18 cellular contexts compared by ENCODE assay signal in the genomic region with DNA sequence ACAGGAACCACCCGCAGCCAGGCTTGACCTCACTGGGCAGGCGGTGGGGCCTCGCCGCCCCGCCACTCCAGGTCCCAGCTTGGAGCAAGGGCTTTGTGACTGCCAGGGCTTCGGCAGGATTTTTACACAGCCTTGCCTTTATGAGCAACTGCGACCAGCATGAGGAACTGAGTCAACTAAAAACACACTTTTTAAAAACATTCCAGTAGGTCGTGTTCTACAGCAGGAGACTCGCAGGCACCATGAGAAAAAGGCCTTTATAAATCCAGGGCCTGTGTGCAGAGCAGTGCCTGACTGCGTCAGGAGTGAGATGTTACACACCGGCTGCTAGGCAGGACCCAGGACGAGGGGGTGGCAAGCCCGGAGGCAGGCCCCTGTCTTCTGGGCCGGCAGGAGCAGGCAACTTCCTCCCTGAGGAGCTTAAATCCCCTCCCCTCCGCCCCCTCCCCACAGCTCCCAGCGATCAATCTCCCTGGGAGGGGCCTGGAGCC.
DNase-seq lines count a peak whose midpoint lies in the region; ATAC-seq lines count a peak whose summit lies in the region.
"Had no signal": no experiment of that assay in that cellular context is flagged by ENCODE, and none has a peak within 500 bp of the region (broad histone marks: within the 10 kb centered on the region; RNA-seq: fewer than 3 reads in every experiment).

No MANE protein-coding gene starts in this region.

- no peaks in the 10 kb centered on the region for H3K36me3 ChIP-seq in iPS-20b (ENCODE audit: insufficient read depth, low read depth, low read length)
- H3K36me3 ChIP-seq in trophoblast cell (ENCODE audit: control insufficient read depth in 1 of 2, insufficient read depth in 2 of 2, low read length in 2 of 2), result no peaks in the 10 kb centered on the region
- H3K36me3 ChIP-seq: breast epithelium, thoracic aorta had no signal

- H2AK5ac ChIP-seq in trophoblast cell (ENCODE audit: low read length), result no peak overlapping the region

- H3K79me1 ChIP-seq in trophoblast cell (ENCODE audit: low read length), result no peaks in the 10 kb centered on the region

- H4K8ac ChIP-seq in trophoblast cell (ENCODE audit: low read depth, low read length), result no peak overlapping the region

- DNase-seq in ELF-1 (ENCODE audit: low read depth, low spot score) (peak; percentile 90), astrocyte of the hippocampus (ENCODE audit: low read depth, low spot score) (peak; percentile 22), trophoblast cell (no peak), cerebellum (ENCODE audit: low spot score) (no peak), DMS 273 (lab: John Stamatoyannopoulos, UW; ENCODE audit: unreplicated experiment) (no peak)
- DNase-seq: activated CD4-positive, CD25-positive, alpha-beta regulatory T cell; activated naive CD4-positive, alpha-beta T cell treated with Interleukin-2 at 50 U/mL for 16 hours; Caco-2; GF-D8; kidney; NCI-H146; stimulated activated CD4-positive, alpha-beta T cell treated with anti-CD3 and anti-CD28 coated beads, Interleukin-2, amount 100 ng/mL, for 24 hours had no signal

- H3K4ac ChIP-seq in trophoblast cell (ENCODE audit: low read depth, low read length), result no peak overlapping the region

- H2BK12ac ChIP-seq in trophoblast cell (ENCODE audit: low read length), result no peak overlapping the region

- WGBS in trophoblast cell (ENCODE audit: extremely low coverage, insufficient coverage, insufficient read length), result no CpG with 5 or more reads among the region's 16 CpGs

- H3K4me3 ChIP-seq in iPS-20b (ENCODE audit: low read length) (peak overlapping the region; percentile 20; the same call in 1 of the 2 replicates), trophoblast cell (ENCODE audit: low read depth, low read length) (no peak overlapping the region)
- H3K4me3 ChIP-seq: thoracic aorta had no signal

- H3K9me3 ChIP-seq in iPS-20b (ENCODE audit: insufficient read depth, low read depth, low read length) (no peaks in the 10 kb centered on the region), trophoblast cell (ENCODE audit: insufficient read depth, low read depth, low read length) (peaks cover 8% of the 10 kb centered on the region)
- H3K9me3 ChIP-seq: breast epithelium, Caco-2, thoracic aorta had no signal

- H2BK120ac ChIP-seq in trophoblast cell (ENCODE audit: insufficient read depth, low read length, poor library complexity), result no peak overlapping the region

- no peaks in the 10 kb centered on the region for H3K79me2 ChIP-seq in trophoblast cell (ENCODE audit: control insufficient read depth, insufficient read depth, low read length, poor library complexity)

- H4K91ac ChIP-seq in trophoblast cell (ENCODE audit: low read depth, low read length), result no peak overlapping the region

- H3K27me3 ChIP-seq in iPS-20b (ENCODE audit: insufficient read depth, low read length), result no peaks in the 10 kb centered on the region
- H3K27me3 ChIP-seq in trophoblast cell (ENCODE audit: insufficient read depth, low read length), result no peaks in the 10 kb centered on the region
- H3K27me3 ChIP-seq: breast epithelium had no signal

- ATAC-seq in GM19455 (IDR thresholded peaks at IDR 0.05; ENCODE audit: unreplicated experiment), result no peak
- no peak for ATAC-seq in GM19035 (IDR thresholded peaks at IDR 0.05; ENCODE audit: unreplicated experiment)
- ATAC-seq: Panc1 had no signal

- H4K12ac ChIP-seq in trophoblast cell (ENCODE audit: low read depth, low read length), result no peak overlapping the region

- H3K18ac ChIP-seq in trophoblast cell (ENCODE audit: low read length), result no peak overlapping the region

- H3K14ac ChIP-seq in trophoblast cell (ENCODE audit: low read length), result no peak overlapping the region

- no peak overlapping the region for H2AFZ ChIP-seq in trophoblast cell (ENCODE audit: insufficient read depth, low read length, poor library complexity)

- H3K27ac ChIP-seq in iPS-20b (ENCODE audit: low read length) (peak overlapping the region; percentile 27), trophoblast cell (ENCODE audit: low read depth, low read length) (peak overlapping the region; percentile 25)
- H3K27ac ChIP-seq: thoracic aorta had no signal

- H3K9ac ChIP-seq in iPS-20b (ENCODE audit: low read depth, low read length), result peak overlapping the region; percentile 10; the same call in 1 of the 2 replicates
- no peak overlapping the region for H3K9ac ChIP-seq in trophoblast cell (ENCODE audit: low read length)

- H3K4me2 ChIP-seq in trophoblast cell (ENCODE audit: low read length), result no peak overlapping the region

- H3K23ac ChIP-seq in trophoblast cell (ENCODE audit: low read length), result no peak overlapping the region

- H2BK5ac ChIP-seq in trophoblast cell (ENCODE audit: low read depth, low read length, poor library complexity), result no peak overlapping the region

- peaks cover 16% of the 10 kb centered on the region; the same call in 1 of the 2 replicates for H3K4me1 ChIP-seq in iPS-20b (ENCODE audit: insufficient read depth, low read length)
- H3K4me1 ChIP-seq in trophoblast cell (ENCODE audit: control insufficient read depth in 1 of 2, insufficient read depth in 2 of 2, low read length in 2 of 2), result peaks cover 2 to 9% of the 10 kb centered on the region in 2 experiments
- H3K4me1 ChIP-seq: Caco-2 had no signal

Comparison
In these comparisons a context has a peak if more than half of its experiments do, and no peak if none do; other contexts are left out.
1. DNase-seq: peak in ELF-1 (single experiment) and astrocyte of the hippocampus (single experiment); none in trophoblast cell (0 of 2), cerebellum (single experiment) and DMS 273 (single experiment).